Comparison of ENCODE assay signal across 19 cellular contexts in the genomic region with DNA sequence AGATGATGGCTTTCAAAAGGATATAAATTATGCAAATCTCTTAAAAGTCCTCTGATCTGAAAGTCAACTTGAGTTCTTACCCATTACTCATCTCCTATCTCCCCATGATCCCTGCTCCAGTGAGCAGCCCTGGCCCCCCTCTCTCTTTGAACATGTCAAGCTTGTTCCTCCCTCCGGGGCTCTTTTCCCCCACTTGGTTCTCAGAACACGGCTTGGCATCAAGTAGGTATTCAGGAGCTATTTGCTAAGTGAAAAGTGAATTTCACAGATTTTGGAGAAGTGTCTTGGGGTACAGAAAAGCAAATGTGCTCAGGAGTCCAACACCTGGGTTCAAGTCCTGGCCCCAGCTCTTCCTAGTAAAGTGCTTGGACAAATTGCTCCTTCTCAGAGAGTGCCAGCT.
DNase-seq lines count a peak whose midpoint lies in the region; ATAC-seq and TF ChIP-seq lines count a peak whose summit lies in the region.
"Had no signal": no experiment of that assay in that cellular context is flagged by ENCODE, and none has a peak within 500 bp of the region (broad histone marks: within the 10 kb centered on the region; RNA-seq: fewer than 3 reads in every experiment).

No MANE protein-coding gene starts in this region.

- H3K36me3 ChIP-seq in Karpas-422 (ENCODE audit: insufficient read depth, low read length) (no peaks in the 10 kb centered on the region), esophagus muscularis mucosa (no peaks in the 10 kb centered on the region), left lung (no peaks in the 10 kb centered on the region)
- H3K36me3 ChIP-seq: BLaER1 treated with 17β-estradiol and CSF1 and Interleukin-3, amounts not matched to agents 10 nM and 100 nM had no signal

- H3K27me3 Mint-ChIP-seq in mesothelial cell of epicardium (ENCODE audit: low read depth): no peaks in the 10 kb centered on the region
- H3K27me3 Mint-ChIP-seq: CD4-positive, alpha-beta T cell had no signal

- intact Hi-C loops in esophagus muscularis mucosa (cut with DNase I) (no loop called here), left lung (cut with DNase I) (no loop called here), posterior cingulate gyrus (cut with DNase I) (no loop called here)

- no peak overlapping the region for H3K4me3 Mint-ChIP-seq in mesothelial cell of epicardium
- H3K4me3 Mint-ChIP-seq: B cell; CD4-positive, alpha-beta T cell; CD8-positive, alpha-beta T cell had no signal

- no peak overlapping the region for H3K4me2 ChIP-seq in Karpas-422 (ENCODE audit: low read depth, low read length, poor library complexity, severe bottlenecking)
- H3K4me2 ChIP-seq: A549; BLaER1 treated with 17β-estradiol and CSF1 and Interleukin-3, amounts not matched to agents 10 nM and 100 nM had no signal

- H2AFZ ChIP-seq in Karpas-422 (ENCODE audit: low read length): no peak overlapping the region

- H3K4me3 ChIP-seq in Karpas-422 (ENCODE audit: low read length) (no peak overlapping the region), esophagus muscularis mucosa (no peak overlapping the region), left lung (no peak overlapping the region)
- H3K4me3 ChIP-seq: A549; BLaER1 treated with 17β-estradiol and CSF1 and Interleukin-3, amounts not matched to agents 10 nM and 100 nM; GM12878 had no signal

- 50% methylated on average over 2 of the region's 2 CpGs for WGBS in esophagus muscularis mucosa

- no peak overlapping the region for H3K27ac ChIP-seq in Karpas-422 (ENCODE audit: low read length)
- no peak overlapping the region for H3K27ac ChIP-seq in esophagus muscularis mucosa (replicated peaks in 1 of 4)
- H3K27ac ChIP-seq in left lung: no peak overlapping the region
- H3K27ac ChIP-seq: 22Rv1; A549; BLaER1 treated with 17β-estradiol and CSF1 and Interleukin-3, amounts not matched to agents 10 nM and 100 nM; C4-2B had no signal

- ATAC-seq in left lung: no peak
- ATAC-seq: A549; CD8-positive, alpha-beta T cell; GM12878 had no signal

- no peaks in the 10 kb centered on the region for H3K9me2 ChIP-seq in Karpas-422 (replicated peaks; ENCODE audit: insufficient read depth, low read length)

- no peak for TF ChIP-seq EP300 in esophagus muscularis mucosa (IDR thresholded peaks at IDR 0.05)

- H3K36me3 Mint-ChIP-seq in mesothelial cell of epicardium: no peaks in the 10 kb centered on the region
- H3K36me3 Mint-ChIP-seq: CD8-positive, alpha-beta T cell had no signal

- TF ChIP-seq CTCF in esophagus muscularis mucosa (IDR thresholded peaks at IDR 0.05) (no peak), mesothelial cell of epicardium (IDR thresholded peaks at IDR 0.05; ENCODE audit: unreplicated experiment) (no peak), left lung (IDR thresholded peaks at IDR 0.05) (no peak)

- H3K9me3 ChIP-seq in Karpas-422 (ENCODE audit: low read length) (no peaks in the 10 kb centered on the region), esophagus muscularis mucosa (no peaks in the 10 kb centered on the region), left lung (no peaks in the 10 kb centered on the region)
- H3K9me3 ChIP-seq: A549, Caco-2 had no signal

- peaks cover 39% of the 10 kb centered on the region for H3K4me1 Mint-ChIP-seq in mesothelial cell of epicardium
- H3K4me1 Mint-ChIP-seq: B cell had no signal

- no peaks in the 10 kb centered on the region for H4K20me1 ChIP-seq in Karpas-422 (ENCODE audit: insufficient read depth, low read depth, low read length)
- H4K20me1 ChIP-seq: BLaER1 treated with 17β-estradiol and CSF1 and Interleukin-3, amounts not matched to agents 10 nM and 100 nM had no signal

- H3K27me3 ChIP-seq in Karpas-422 (ENCODE audit: low read length) (no peaks in the 10 kb centered on the region), esophagus muscularis mucosa (peaks cover 0 to 14% (median 0%) of the 10 kb centered on the region in 4 donors), left lung (no peaks in the 10 kb centered on the region)
- H3K27me3 ChIP-seq: BLaER1 treated with 17β-estradiol and CSF1 and Interleukin-3, amounts not matched to agents 10 nM and 100 nM had no signal

- no peaks in the 10 kb centered on the region for H3K79me2 ChIP-seq in Karpas-422 (ENCODE audit: low read length)

- H3K27ac Mint-ChIP-seq in mesothelial cell of epicardium: peak overlapping the region; percentile 65
- H3K27ac Mint-ChIP-seq: B cell; CD4-positive, alpha-beta T cell; CD8-positive, alpha-beta T cell had no signal

- no peak overlapping the region for H3K9ac ChIP-seq in Karpas-422 (ENCODE audit: low read length)
- H3K9ac ChIP-seq: BLaER1 treated with 17β-estradiol and CSF1 and Interleukin-3, amounts not matched to agents 10 nM and 100 nM had no signal

- DNase-seq in Karpas-422: peak; percentile 15
- peak; percentile 78 for DNase-seq in esophagus muscularis mucosa (ENCODE audit: extremely low spot score)
- DNase-seq in mesothelial cell of epicardium (ENCODE audit: low spot score in 2 of 2, unreplicated experiment in 2 of 2): no peak
- no peak for DNase-seq in left lung
- no peak for DNase-seq in posterior cingulate gyrus
- DNase-seq in dedifferentiated amniotic fluid mesenchymal stem cell (ENCODE audit: extremely low spot score): no peak
- DNase-seq: AML-193; Caco-2; Calu3; CD4-positive, alpha-beta T cell; DMS79 treated with DMSO at 0.1 percent for 48 hours; GF-D8 had no signal

- no peak for TF ChIP-seq POLR2A in esophagus muscularis mucosa (IDR thresholded peaks at IDR 0.05; ENCODE audit: low read depth)

- no peaks in the 10 kb centered on the region for H3K9me3 Mint-ChIP-seq in mesothelial cell of epicardium
- H3K9me3 Mint-ChIP-seq: CD8-positive, alpha-beta T cell had no signal

- H3K4me1 ChIP-seq in Karpas-422 (ENCODE audit: low read length) (no peaks in the 10 kb centered on the region), esophagus muscularis mucosa (no peaks in the 10 kb centered on the region), left lung (no peaks in the 10 kb centered on the region)
- H3K4me1 ChIP-seq: BLaER1 treated with 17β-estradiol and CSF1 and Interleukin-3, amounts not matched to agents 10 nM and 100 nM had no signal

Comparison
In these comparisons a context has a peak if more than half of its experiments do, and no peak if none do; other contexts are left out.
1. DNase-seq: peak in Karpas-422 (single experiment) and esophagus muscularis mucosa (single experiment); none in mesothelial cell of epicardium (0 of 2), left lung (0 of 2), posterior cingulate gyrus (0 of 10) and dedifferentiated amniotic fluid mesenchymal stem cell (single experiment).